9 cellular contexts compared by ENCODE assay signal in genomic region chrX:132481449-132481848, GRCh38. TPM values are rescaled to one million over a fixed set of nuclear protein-coding genes. Genes with fewer than 3 reads are reported as not detected.
DNase-seq lines count a peak whose midpoint lies in the region; ATAC-seq and TF ChIP-seq lines count a peak whose summit lies in the region.
"Had no signal": no experiment of that assay in that cellular context is flagged by ENCODE, and none has a peak within 500 bp of the region (broad histone marks: within the 10 kb centered on the region; RNA-seq: fewer than 3 reads in every experiment).

No MANE protein-coding gene starts in this region.

- no peak overlapping the region for H2AFZ ChIP-seq in SU-DHL-6 (ENCODE audit: low read depth, low read length, severe bottlenecking)

- H3K4me3 ChIP-seq in SU-DHL-6 (ENCODE audit: insufficient read depth, low read length, poor library complexity, severe bottlenecking) = no peak overlapping the region
- no peak overlapping the region for H3K4me3 ChIP-seq in subcutaneous abdominal adipose tissue (ENCODE audit: low read depth in 1 of 5, low read length in 5 of 5)

- TF ChIP-seq CTCF in SU-DHL-6 (IDR thresholded peaks at IDR 0.05; ENCODE audit: insufficient read depth, low read length, poor library complexity, severe bottlenecking) = no peak

- H3K27ac Mint-ChIP-seq in activated T-cell treated with anti-CD3 and anti-CD28 coated beads, Interleukin-2, amount 50 U/mL, for 24 hours = peak overlapping the region; percentile 94
- peak overlapping the region; percentile 94 to 97 (median 96) for H3K27ac Mint-ChIP-seq in immature natural killer cell

- H3K4me1 Mint-ChIP-seq in activated T-cell treated with anti-CD3 and anti-CD28 coated beads, Interleukin-2, amount 50 U/mL, for 24 hours (ENCODE audit: low read depth) = peaks cover 54% of the 10 kb centered on the region
- H3K4me1 Mint-ChIP-seq in activated T-cell treated with anti-CD3 and anti-CD28 coated beads, Interleukin-2, amount 50 U/mL, for 4 hours (ENCODE audit: low read depth) = peaks cover 60% of the 10 kb centered on the region
- peaks cover 48 to 72% of the 10 kb centered on the region in 2 donors for H3K4me1 Mint-ChIP-seq in immature natural killer cell

- H3K4me1 ChIP-seq in subcutaneous abdominal adipose tissue (ENCODE audit: control insufficient read depth in 5 of 5, insufficient read depth in 5 of 5, low read length in 5 of 5) = peaks cover 3 to 21% (median 11%) of the 10 kb centered on the region in 5 donors

- H3K9me2 ChIP-seq in SU-DHL-6 (replicated peaks; ENCODE audit: insufficient read depth, low read length) = no peaks in the 10 kb centered on the region

- peak overlapping the region; percentile 74 for H3K4me3 Mint-ChIP-seq in activated T-cell treated with anti-CD3 and anti-CD28 coated beads, Interleukin-2, amount 50 U/mL, for 24 hours
- H3K4me3 Mint-ChIP-seq in activated T-cell treated with anti-CD3 and anti-CD28 coated beads, Interleukin-2, amount 50 U/mL, for 4 hours = no peak overlapping the region
- peak overlapping the region in 4 of 5 donors; percentile 85 to 92 (median 88) for H3K4me3 Mint-ChIP-seq in immature natural killer cell

- no peaks in the 10 kb centered on the region for H4K20me1 ChIP-seq in SU-DHL-6 (ENCODE audit: low read depth, low read length)

- H3K4me2 ChIP-seq in SU-DHL-6 (ENCODE audit: low read depth, low read length, poor library complexity, severe bottlenecking) = peak overlapping the region; percentile 74

- no peak for DNase-seq in activated T-cell treated with anti-CD3 and anti-CD28 coated beads, Interleukin-2, amount 50 U/mL, for 24 hours
- DNase-seq in activated T-cell treated with anti-CD3 and anti-CD28 coated beads, Interleukin-2, amount 50 U/mL, for 4 hours = no peak
- no peak for DNase-seq in immature natural killer cell
- DNase-seq in effector CD4-positive, alpha-beta T cell = no peak

- H3K79me2 ChIP-seq in SU-DHL-6 (ENCODE audit: insufficient read depth, low read length) = no peaks in the 10 kb centered on the region

- no peaks in the 10 kb centered on the region for H3K36me3 ChIP-seq in SU-DHL-6 (ENCODE audit: low read length)
- H3K36me3 ChIP-seq in subcutaneous abdominal adipose tissue (ENCODE audit: control insufficient read depth in 5 of 5, insufficient read depth in 5 of 5, low read length in 5 of 5) = no peaks in the 10 kb centered on the region

- H3K27me3 ChIP-seq in SU-DHL-6 (ENCODE audit: low read length) (no peaks in the 10 kb centered on the region), subcutaneous abdominal adipose tissue (ENCODE audit: control insufficient read depth in 5 of 5, insufficient read depth in 4 of 5, low read length in 5 of 5) (peaks cover 0 to 3% (median 0%) of the 10 kb centered on the region in 5 donors)

- H3K27ac ChIP-seq in SU-DHL-6 (ENCODE audit: low read depth, low read length) (peak overlapping the region; percentile 86), subcutaneous abdominal adipose tissue (ENCODE audit: low read depth, low read length) (peak overlapping the region; percentile 56)

- no peak for ATAC-seq in activated T-cell treated with anti-CD3 and anti-CD28 coated beads, Interleukin-2, amount 50 U/mL, for 4 hours
- ATAC-seq in GM21447 (IDR thresholded peaks at IDR 0.05; ENCODE audit: unreplicated experiment) = no peak
- ATAC-seq in HG02798 (IDR thresholded peaks at IDR 0.05; ENCODE audit: poor library complexity, unreplicated experiment) = no peak

- H3K27me3 Mint-ChIP-seq in activated T-cell treated with anti-CD3 and anti-CD28 coated beads, Interleukin-2, amount 50 U/mL, for 24 hours = peaks cover 22% of the 10 kb centered on the region
- H3K27me3 Mint-ChIP-seq in activated T-cell treated with anti-CD3 and anti-CD28 coated beads, Interleukin-2, amount 50 U/mL, for 4 hours (ENCODE audit: low read depth) = no peaks in the 10 kb centered on the region
- H3K27me3 Mint-ChIP-seq in immature natural killer cell (ENCODE audit: low read depth in 3 of 3) = peaks cover 0 to 3% (median 0%) of the 10 kb centered on the region in 3 donors

- H3F3A ChIP-seq in SU-DHL-6 (ENCODE audit: insufficient read depth) = peaks cover 7% of the 10 kb centered on the region; the same call in 1 of the 2 replicates

- H3K9me3 ChIP-seq in SU-DHL-6 (ENCODE audit: insufficient read depth, low read length) (no peaks in the 10 kb centered on the region), subcutaneous abdominal adipose tissue (ENCODE audit: control insufficient read depth in 5 of 5, low read length in 5 of 5) (no peaks in the 10 kb centered on the region)

- peaks cover 2% of the 10 kb centered on the region for H3K36me3 Mint-ChIP-seq in activated T-cell treated with anti-CD3 and anti-CD28 coated beads, Interleukin-2, amount 50 U/mL, for 24 hours (ENCODE audit: low read depth)
- H3K36me3 Mint-ChIP-seq in activated T-cell treated with anti-CD3 and anti-CD28 coated beads, Interleukin-2, amount 50 U/mL, for 4 hours (ENCODE audit: insufficient read depth) = no peaks in the 10 kb centered on the region
- no peaks in the 10 kb centered on the region for H3K36me3 Mint-ChIP-seq in immature natural killer cell
- H3K36me3 Mint-ChIP-seq: brain had no signal

- peak overlapping the region; percentile 12; the same call in 1 of the 2 replicates for H3K9ac ChIP-seq in SU-DHL-6 (ENCODE audit: low read length)
- no peak overlapping the region for H3K9ac ChIP-seq in subcutaneous abdominal adipose tissue (ENCODE audit: low read length in 5 of 5)

- H3K9me3 Mint-ChIP-seq in activated T-cell treated with anti-CD3 and anti-CD28 coated beads, Interleukin-2, amount 50 U/mL, for 24 hours = no peaks in the 10 kb centered on the region
- H3K9me3 Mint-ChIP-seq in activated T-cell treated with anti-CD3 and anti-CD28 coated beads, Interleukin-2, amount 50 U/mL, for 4 hours = no peaks in the 10 kb centered on the region
- no peaks in the 10 kb centered on the region for H3K9me3 Mint-ChIP-seq in immature natural killer cell
- H3K9me3 Mint-ChIP-seq: brain had no signal

RNA-seq across cellular contexts. Expression of gene MBNL3, which starts 7.4 kb away (rescaled TPM):
- 10 to 100 TPM; 14.5 to 18.6 (median 17.0) TPM for total RNA-seq in activated T-cell treated with anti-CD3 and anti-CD28 coated beads, Interleukin-2, amount 50 U/mL, for 4 hours
- polyA plus RNA-seq in immature natural killer cell = 10 to 100 TPM; 47.5 to 75.3 (median 73.9) TPM
